ENCODE assay signal across 11 cellular contexts in the genomic region with DNA sequence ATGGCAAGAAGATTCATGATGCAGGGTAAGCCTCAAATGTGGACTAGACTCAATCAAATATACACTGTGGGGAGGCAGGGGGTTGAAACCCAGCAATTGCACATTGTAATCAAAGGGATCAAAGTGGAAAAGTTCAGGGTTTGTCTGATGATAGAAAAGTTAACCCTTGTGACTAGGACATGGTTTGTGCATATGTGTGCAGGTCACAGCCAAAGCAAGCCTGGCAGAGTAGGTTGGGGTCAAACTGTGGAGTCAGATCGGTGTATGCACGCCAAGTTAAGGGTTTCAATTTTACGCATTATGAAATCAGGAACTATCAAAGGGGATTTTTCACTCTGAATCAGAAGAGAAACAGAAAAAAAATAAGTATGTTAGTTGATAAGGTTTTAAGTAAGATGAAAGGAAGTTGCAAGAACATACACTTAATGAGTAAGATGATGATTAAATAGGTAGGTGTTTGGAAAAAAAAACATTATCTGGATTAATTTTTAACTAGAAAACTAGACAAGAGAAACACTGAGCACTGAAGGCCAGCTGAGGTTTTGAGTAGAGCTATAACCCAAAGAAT.
DNase-seq lines count a peak whose midpoint lies in the region; ATAC-seq and TF ChIP-seq lines count a peak whose summit lies in the region.
"Had no signal": no experiment of that assay in that cellular context is flagged by ENCODE, and none has a peak within 500 bp of the region (broad histone marks: within the 10 kb centered on the region; RNA-seq: fewer than 3 reads in every experiment).

No MANE protein-coding gene starts in this region.

- intact Hi-C loops in body of pancreas (cut with DNase I), result no loop called here

- H3K9me3 ChIP-seq in body of pancreas, result no peaks in the 10 kb centered on the region

- no peak overlapping the region for H3K4me3 ChIP-seq in body of pancreas

- 66% methylated on average over 3 of the region's 3 CpGs for WGBS in body of pancreas, 2 donors

- TF ChIP-seq CTCF in body of pancreas (IDR thresholded peaks at IDR 0.05), result no peak

- peak; percentile 13 for DNase-seq in activated CD4-positive, alpha-beta T cell treated with anti-CD3 and anti-CD28 coated beads for 48 hours
- no peak for DNase-seq in activated CD4-positive, alpha-beta T cell treated with anti-CD3 and anti-CD28 coated beads, Interleukin-2, amount 50 U/mL, for 1 hour
- peak; percentile 76 for DNase-seq in kidney glomerular epithelial cell (lab: John Stamatoyannopoulos, UW)
- DNase-seq in effector CD8-positive, alpha-beta T cell (lab: John Stamatoyannopoulos, UW), result no peak
- DNase-seq in body of pancreas, result no peak
- no peak for DNase-seq in NCI-H1694 (lab: John Stamatoyannopoulos, UW)
- DNase-seq: activated gamma-delta T cell, NCI-H446, nucleus accumbens had no signal

- no peak for TF ChIP-seq POLR2A in body of pancreas (IDR thresholded peaks at IDR 0.05)

- H3K27me3 ChIP-seq in body of pancreas, result no peaks in the 10 kb centered on the region

- H3K4me1 ChIP-seq in body of pancreas, result no peaks in the 10 kb centered on the region

- peak; percentile 96 for ATAC-seq in GM21529 (IDR thresholded peaks at IDR 0.05; ENCODE audit: unreplicated experiment)
- peak; percentile 97 for ATAC-seq in HG03103 (IDR thresholded peaks at IDR 0.05; ENCODE audit: low read depth, unreplicated experiment)
- no peak for ATAC-seq in body of pancreas

- no peak overlapping the region for H3K27ac ChIP-seq in body of pancreas

- H3K36me3 ChIP-seq in body of pancreas (replicated peaks in 1 of 2; ENCODE audit: insufficient read depth in 1 of 2, low read depth in 2 of 2), result no peaks in the 10 kb centered on the region

Comparison
In these comparisons a context has a peak if more than half of its experiments do, and no peak if none do; other contexts are left out.
1. DNase-seq: peak in activated CD4-positive, alpha-beta T cell treated with anti-CD3 and anti-CD28 coated beads for 48 hours (single experiment) and kidney glomerular epithelial cell (single experiment); none in activated CD4-positive, alpha-beta T cell treated with anti-CD3 and anti-CD28 coated beads, Interleukin-2, amount 50 U/mL, for 1 hour (single experiment), effector CD8-positive, alpha-beta T cell (single experiment), body of pancreas (0 of 4) and NCI-H1694 (single experiment).